Comparison of ENCODE assay signal across 24 cellular contexts in genomic region chr2:109411648-109412325, GRCh38.
"Had no signal": no experiment of that assay in that cellular context is flagged by ENCODE, and none has a peak within 500 bp of the region (broad histone marks: within the 10 kb centered on the region; RNA-seq: fewer than 3 reads in every experiment).

No MANE protein-coding gene starts in this region.

- H3K4me3 Mint-ChIP-seq: dendritic cell treated with granulocyte-macrophage colony-stimulating factor and Interleukin-4, amounts not matched to agents 40 ng/mL and 50 ng/mL, for 4 days; effector memory CD8-positive, alpha-beta T cell; immature natural killer cell; naive B cell had no signal

- H3K4me1 Mint-ChIP-seq: immature natural killer cell had no signal

- H3K36me3 ChIP-seq: esophagus squamous epithelium, gastroesophageal sphincter, stomach, thoracic aorta, transverse colon had no signal

- H3K27me3 Mint-ChIP-seq: dendritic cell treated with granulocyte-macrophage colony-stimulating factor and Interleukin-4, amounts not matched to agents 40 ng/mL and 50 ng/mL, for 4 days; naive B cell had no signal

- H3K27ac Mint-ChIP-seq: dendritic cell treated with granulocyte-macrophage colony-stimulating factor and Interleukin-4, amounts not matched to agents 40 ng/mL and 50 ng/mL, for 4 days; effector memory CD8-positive, alpha-beta T cell; immature natural killer cell; naive B cell had no signal

- H3K9me3 Mint-ChIP-seq: dendritic cell treated with granulocyte-macrophage colony-stimulating factor and Interleukin-4, amounts not matched to agents 40 ng/mL and 50 ng/mL, for 4 days; effector memory CD8-positive, alpha-beta T cell; immature natural killer cell; naive B cell had no signal

- ATAC-seq: effector memory CD8-positive, alpha-beta T cell; gastroesophageal sphincter; left cardiac atrium; left ventricle myocardium superior; psoas muscle had no signal

- H3K4me3 ChIP-seq: esophagus squamous epithelium, gastroesophageal sphincter, lung, psoas muscle, sigmoid colon, stomach, thoracic aorta, transverse colon had no signal

- H3K36me3 Mint-ChIP-seq: immature natural killer cell, naive B cell had no signal

- FAIRE-seq: colon, keratinocyte, small intestine had no signal

- DNase-seq: effector memory CD8-positive, alpha-beta T cell; esophagus squamous epithelium; glutamatergic neuron; immature natural killer cell; left cardiac atrium; left ventricle myocardium superior; mesendoderm; naive B cell; nucleus accumbens; psoas muscle; retina; sigmoid colon; small intestine; stimulated activated CD4-positive, alpha-beta T cell treated with anti-CD3 and anti-CD28 coated beads, Interleukin-12 subunit alpha, Interleukin-12 subunit beta, amount 100 ng/mL, for 4 hours; stimulated activated naive CD4-positive, alpha-beta T cell; stomach; substantia nigra; transverse colon had no signal

- H3K27me3 ChIP-seq: esophagus squamous epithelium, gastroesophageal sphincter, sigmoid colon, stomach, transverse colon had no signal
